ENCODE assay signal across 30 cellular contexts in the genomic region with DNA sequence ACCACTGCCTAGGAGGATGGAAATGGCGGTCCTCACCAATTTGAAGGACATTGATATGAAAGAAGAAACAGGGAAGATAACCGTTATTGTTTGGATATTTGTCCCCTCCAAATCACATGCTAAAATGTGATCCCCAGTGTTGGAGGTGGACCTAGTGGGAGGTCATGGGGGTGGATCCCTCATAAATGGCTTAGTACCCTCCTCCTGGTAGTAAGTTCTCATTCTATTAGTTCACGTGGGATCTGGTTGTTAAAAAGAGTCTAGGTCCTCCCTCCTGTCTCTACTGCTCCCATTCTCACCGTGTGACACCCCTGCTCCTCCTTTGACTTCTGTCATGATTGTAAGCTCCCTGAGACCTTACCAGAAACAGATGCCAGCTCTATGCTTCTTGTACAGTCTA. TPM values are rescaled to one million over a fixed set of nuclear protein-coding genes. Genes with fewer than 3 reads are reported as not detected.
DNase-seq lines count a peak whose midpoint lies in the region; ATAC-seq, FAIRE-seq and TF ChIP-seq lines count a peak whose summit lies in the region.
"Had no signal": no experiment of that assay in that cellular context is flagged by ENCODE, and none has a peak within 500 bp of the region (broad histone marks: within the 10 kb centered on the region; RNA-seq: fewer than 3 reads in every experiment).

No MANE protein-coding gene starts in this region.

- H3K4me3 ChIP-seq in HEK293 (ENCODE audit: low read depth, low read length) (no peak overlapping the region), K562 (no peak overlapping the region), small intestine (ENCODE audit: low read depth in 1 of 2, low read length in 2 of 2) (no peak overlapping the region)
- H3K4me3 ChIP-seq: BLaER1, GM12878 had no signal

- H3K9me3 Mint-ChIP-seq in stimulated activated effector memory CD8-positive, alpha-beta T cell treated with anti-CD3 and anti-CD28 coated beads, Interleukin-12 subunit alpha, Interleukin-12 subunit beta, amount 100 ng/mL, for 72 hours: peaks cover 12% of the 10 kb centered on the region

- no peaks in the 10 kb centered on the region for H4K20me1 ChIP-seq in K562 (replicated peaks; ENCODE audit: control insufficient read depth, insufficient read depth, low read length)
- H4K20me1 ChIP-seq: BLaER1 had no signal

- TF ChIP-seq CTCF in HEK293 (tag by site-specific recombination; IDR thresholded peaks at IDR 0.05) (no peak), VCaP (conservative IDR thresholded peaks at IDR 0.05) (no peak), K562 (IDR thresholded peaks at IDR 0.05 in 2 of 3, conservative IDR thresholded peaks at IDR 0.05 in 1 of 3; ENCODE audit: insufficient read depth in 2 of 3, low read depth in 1 of 3, low read length in 3 of 3) (no peak)

- no peak for TF ChIP-seq RAD21 in K562 (CRISPR knock-in tag; conservative IDR thresholded peaks at IDR 0.05 in 1 of 2, IDR thresholded peaks at IDR 0.05 in 1 of 2)

- FAIRE-seq in K562 (lab: Jason Lieb, UNC): no peak
- FAIRE-seq in small intestine (lab: Jason Lieb, UNC): no peak
- FAIRE-seq: A204.1, GM12878, GM12892, GM18507, GM19239 had no signal

- H3K27ac ChIP-seq in HEK293 (ENCODE audit: extremely low read depth, low read depth, low read length): no peak overlapping the region
- H3K27ac ChIP-seq in VCaP: peak overlapping the region; percentile 83
- no peak overlapping the region for H3K27ac ChIP-seq in K562 (ENCODE audit: extremely low read depth, low read depth, low read length)
- no peak overlapping the region for H3K27ac ChIP-seq in small intestine (ENCODE audit: low read depth in 1 of 2, low read length in 1 of 2)
- H3K27ac ChIP-seq: BLaER1 had no signal

- no peak for TF ChIP-seq POLR2A in K562 (conservative IDR thresholded peaks at IDR 0.05)

- H3K4me3 Mint-ChIP-seq in stimulated activated effector memory CD8-positive, alpha-beta T cell treated with anti-CD3 and anti-CD28 coated beads, Interleukin-12 subunit alpha, Interleukin-12 subunit beta, amount 100 ng/mL, for 72 hours: no peak overlapping the region
- H3K4me3 Mint-ChIP-seq: CD14-positive monocyte; CD4-positive, alpha-beta memory T cell; CD4-positive, CD25-positive, alpha-beta regulatory T cell; CD8-positive, alpha-beta memory T cell had no signal

- CTCF ChIA-PET in HEK293 (lab: Yijun Ruan, JAX): no interaction called here
- CTCF ChIA-PET in K562 (lab: Yijun Ruan, JAX; ENCODE audit: low intra/inter-chr PET ratio): no interaction called here

- no peak overlapping the region for H3K9ac ChIP-seq in K562 (ENCODE audit: insufficient read depth in 1 of 2, low read depth in 2 of 2, low read length in 2 of 2)
- H3K9ac ChIP-seq: BLaER1 had no signal

- H3K9me3 ChIP-seq in HEK293 (ENCODE audit: control insufficient read depth, insufficient read depth, low read depth, low read length): no peaks in the 10 kb centered on the region
- H3K9me3 ChIP-seq in K562 (replicated peaks; ENCODE audit: control insufficient read depth, insufficient read depth, low read depth, low read length): peaks cover 9% of the 10 kb centered on the region
- H3K9me3 ChIP-seq in small intestine (ENCODE audit: control insufficient read depth, low read depth): no peaks in the 10 kb centered on the region
- H3K9me3 ChIP-seq: BE2C, BLaER1 had no signal

- H3K27me3 ChIP-seq in K562 (ENCODE audit: control insufficient read depth in 2 of 2, insufficient read depth in 2 of 2, low read length in 2 of 2): no peaks in the 10 kb centered on the region
- H3K27me3 ChIP-seq in small intestine (ENCODE audit: control insufficient read depth in 2 of 2, insufficient read depth in 2 of 2, low read length in 2 of 2): no peaks in the 10 kb centered on the region
- H3K27me3 ChIP-seq: BE2C, BLaER1 had no signal

- no peak overlapping the region for H2AFZ ChIP-seq in K562 (ENCODE audit: low read depth, low read length)

- H3K4me1 Mint-ChIP-seq in stimulated activated effector memory CD8-positive, alpha-beta T cell treated with anti-CD3 and anti-CD28 coated beads, Interleukin-12 subunit alpha, Interleukin-12 subunit beta, amount 100 ng/mL, for 72 hours: peaks cover 30% of the 10 kb centered on the region

- H3K4me2 ChIP-seq in K562 (ENCODE audit: insufficient read depth, low read length): no peak overlapping the region
- H3K4me2 ChIP-seq: BLaER1 had no signal

- POLR2A ChIA-PET in HEK293 (lab: Yijun Ruan, JAX): interaction anchor here (0.9 kb wide), 1 partner anchor 30 kb away, joined by 3 read pairs; no protein-coding TSS in a partner anchor
- POLR2A ChIA-PET in K562 (lab: Yijun Ruan, JAX): interaction anchor here (0.8 to 1.0 kb wide), 2 partner anchors 10 to 16 kb away, joined by 3 to 4 read pairs; no protein-coding TSS in a partner anchor

- TF ChIP-seq EP300 in K562 (IDR thresholded peaks at IDR 0.05; ENCODE audit: low read length): no peak

- DNase-seq in K562 (ENCODE audit: extremely low read depth in 1 of 4, low spot score in 3 of 4): no peak
- DNase-seq in stimulated activated effector memory CD8-positive, alpha-beta T cell treated with anti-CD3 and anti-CD28 coated beads, Interleukin-12 subunit alpha, Interleukin-12 subunit beta, amount 100 ng/mL, for 72 hours (ENCODE audit: low spot score in 2 of 2): no peak
- no peak for DNase-seq in GM19238 (ENCODE audit: insufficient read length, low spot score)
- DNase-seq in small intestine: no peak
- no peak for DNase-seq in SIG-M5 treated with dmso at 0.1 percent for 504 hours (lab: John Stamatoyannopoulos, UW; ENCODE audit: unreplicated experiment)
- DNase-seq: 8988T; ACHN; BE2C; C1 segment of cervical spinal cord; CD4-positive, alpha-beta memory T cell; CD4-positive, CD25-positive, alpha-beta regulatory T cell; CD8-positive, alpha-beta memory T cell; COR-L47; DMS 273 treated with DMSO at 0.1 percent for 48 hours; DMS153; DMS53; DMS79; DND-41; EL; GDM1 had no signal

- ATAC-seq in K562: no peak
- no peak for ATAC-seq in stimulated activated effector memory CD8-positive, alpha-beta T cell treated with anti-CD3 and anti-CD28 coated beads, Interleukin-12 subunit alpha, Interleukin-12 subunit beta, amount 100 ng/mL, for 72 hours
- ATAC-seq in HG03039 (IDR thresholded peaks at IDR 0.05; ENCODE audit: unreplicated experiment): no peak
- ATAC-seq: GM12878 had no signal

- no peaks in the 10 kb centered on the region for H3K9me1 ChIP-seq in K562 (ENCODE audit: control insufficient read depth, insufficient read depth, low read length)

- BruUV-seq in K562 (replicated peaks; lab: Mats Ljungman, UMichigan): no TSS peak

- H3K79me2 ChIP-seq in K562 (ENCODE audit: control insufficient read depth, insufficient read depth, low read length): no peaks in the 10 kb centered on the region

- no peaks in the 10 kb centered on the region for H3K36me3 Mint-ChIP-seq in stimulated activated effector memory CD8-positive, alpha-beta T cell treated with anti-CD3 and anti-CD28 coated beads, Interleukin-12 subunit alpha, Interleukin-12 subunit beta, amount 100 ng/mL, for 72 hours
- H3K36me3 Mint-ChIP-seq: CD4-positive, CD25-positive, alpha-beta regulatory T cell had no signal

- intact Hi-C loops in K562 (cut with micrococcal nuclease): no loop called here

- H3K36me3 ChIP-seq in HEK293 (ENCODE audit: control insufficient read depth in 2 of 2, insufficient read depth in 1 of 2, low read length in 2 of 2) (no peaks in the 10 kb centered on the region), K562 (ENCODE audit: control insufficient read depth, insufficient read depth, low read length) (no peaks in the 10 kb centered on the region), small intestine (ENCODE audit: control insufficient read depth in 2 of 2, insufficient read depth in 2 of 2, low read length in 2 of 2) (no peaks in the 10 kb centered on the region)
- H3K36me3 ChIP-seq: BE2C, BLaER1 had no signal

- in situ Hi-C loops in K562 (cut with MboI): no loop called here

- H3K4me1 ChIP-seq in HEK293 (ENCODE audit: control insufficient read depth, insufficient read depth, low read length): no peaks in the 10 kb centered on the region
- peaks cover 0 to 3% of the 10 kb centered on the region in 2 experiments; a peak in 1 of 5 replicates for H3K4me1 ChIP-seq in K562 (replicated peaks in 1 of 2; ENCODE audit: control insufficient read depth in 2 of 2, insufficient read depth in 2 of 2, low read length in 2 of 2)
- H3K4me1 ChIP-seq in small intestine (ENCODE audit: control insufficient read depth in 2 of 2, insufficient read depth in 1 of 2, low read depth in 1 of 2, low read length in 1 of 2): no peaks in the 10 kb centered on the region
- H3K4me1 ChIP-seq: BE2C, BLaER1 had no signal

- WGBS in K562 (ENCODE audit: insufficient coverage, low coverage, missing lambda C conversion rate): 21% methylated on average over 4 of the region's 4 CpGs
- WGBS in small intestine, 3 donors: 87 to 96% (median 93%) methylated on average over 4 of the region's 4 CpGs

- H3K27ac Mint-ChIP-seq in stimulated activated effector memory CD8-positive, alpha-beta T cell treated with anti-CD3 and anti-CD28 coated beads, Interleukin-12 subunit alpha, Interleukin-12 subunit beta, amount 100 ng/mL, for 72 hours: peak overlapping the region; percentile 7
- H3K27ac Mint-ChIP-seq: CD4-positive, alpha-beta memory T cell; CD8-positive, alpha-beta memory T cell had no signal

RNA-seq across cellular contexts. Expression of a gene that starts 30.5 kb away (rescaled TPM):
- total RNA-seq in K562 (2011; cell fraction: chromatin; rRNA removed; ENCODE audit: low replicate concordance): 7.4 and 16.8 TPM in 2 replicates
- 17.1 and 29.2 TPM in 2 replicates for total RNA-seq in K562 (2011; cell fraction: nucleolus; rRNA removed)
- 11.0 and 14.4 TPM in 2 replicates for total RNA-seq in K562 (2011; cell fraction: nucleoplasm; rRNA removed)
- 23.4 and 25.4 TPM in 2 replicates for total RNA-seq in K562 (2014; rRNA removed)
- 4.3 and 4.8 TPM in 2 replicates for total RNA-seq in K562 (2014; rRNA removed; fragmentation: Illumina TruSeq; extraction: Trizol)
- 5.5 and 5.7 TPM in 2 replicates for total RNA-seq in K562 (2015; rRNA removed; fragmentation: Illumina TruSeq; extraction: Trizol)
- 26.7 and 33.1 TPM in 2 replicates for total RNA-seq in K562 (2021)
- 4.5 and 9.5 TPM in 2 replicates for polyA plus RNA-seq in K562 (2011; rRNA removed)
- 4.6 and 46.8 TPM in 2 replicates for polyA plus RNA-seq in K562 (2011; cell fraction: cytosol; rRNA removed)
- 3.1 and 13.4 TPM in 2 replicates for polyA plus RNA-seq in K562 (2011; cell fraction: nucleus; rRNA removed)
- 11.4 and 15.1 TPM in 2 replicates for polyA plus RNA-seq in K562 (2012)
- polyA plus RNA-seq in K562 (2014; fragmentation: Illumina TruSeq; extraction: Trizol): 4.2 and 4.7 TPM in 2 replicates
- polyA plus RNA-seq in K562 (2014; fragmentation: Nextera tagmentation; extraction: Ambion mirVana): 1 to 10 TPM; 1.1 to 1.9 TPM
- 16.2 and 21.5 TPM in 2 replicates for polyA plus RNA-seq in K562 (2014; rRNA removed)
- 1.9 and 7.4 TPM in 2 replicates for polyA minus RNA-seq in K562 (2011; rRNA and poly(A)+ RNA removed)
- 10.8 and 23.4 TPM in 2 replicates for polyA minus RNA-seq in K562 (2011; cell fraction: cytosol; rRNA and poly(A)+ RNA removed)
- 8.1 and 17.0 TPM in 2 replicates for polyA minus RNA-seq in K562 (2011; cell fraction: nucleus; rRNA and poly(A)+ RNA removed)
- 10 to 100 TPM in 1 of 3 donors, 1 to 10 TPM in 2; 4.9 to 11.9 (median 6.8) TPM for polyA plus RNA-seq in small intestine

RNA-seq across cellular contexts. Expression of a gene that starts 41.6 kb away (rescaled TPM):
- 28.7 and 34.6 TPM in 2 replicates for total RNA-seq in K562 (2011; cell fraction: chromatin; rRNA removed; ENCODE audit: low replicate concordance)
- 24.3 and 27.2 TPM in 2 replicates for total RNA-seq in K562 (2011; cell fraction: nucleolus; rRNA removed)
- 38.3 and 58.0 TPM in 2 replicates for total RNA-seq in K562 (2011; cell fraction: nucleoplasm; rRNA removed)
- 22.8 and 26.5 TPM in 2 replicates for total RNA-seq in K562 (2014; rRNA removed)
- 28.2 and 31.4 TPM in 2 replicates for total RNA-seq in K562 (2014; rRNA removed; fragmentation: Illumina TruSeq; extraction: Trizol)
- 38.2 and 39.7 TPM in 2 replicates for total RNA-seq in K562 (2015; rRNA removed; fragmentation: Illumina TruSeq; extraction: Trizol)
- 23.9 and 24.1 TPM in 2 replicates for total RNA-seq in K562 (2021)
- 11.5 and 20.0 TPM in 2 replicates for polyA plus RNA-seq in K562 (2011; rRNA removed)
- 9.6 TPM in 2 replicates for polyA plus RNA-seq in K562 (2011; cell fraction: cytosol; rRNA removed)
- 11.6 and 12.9 TPM in 2 replicates for polyA plus RNA-seq in K562 (2011; cell fraction: nucleus; rRNA removed)
- 22.1 and 28.2 TPM in 2 replicates for polyA plus RNA-seq in K562 (2012)
- polyA plus RNA-seq in K562 (2014; fragmentation: Illumina TruSeq; extraction: Trizol): 27.0 and 29.7 TPM in 2 replicates
- polyA plus RNA-seq in K562 (2014; fragmentation: Nextera tagmentation; extraction: Ambion mirVana): 10 to 100 TPM; 11.3 to 17.0 TPM
- polyA plus RNA-seq in K562 (2014; rRNA removed): 18.9 and 20.7 TPM in 2 replicates
- polyA minus RNA-seq in K562 (2011; rRNA and poly(A)+ RNA removed): 15.6 and 22.3 TPM in 2 replicates
- polyA minus RNA-seq in K562 (2011; cell fraction: cytosol; rRNA and poly(A)+ RNA removed): 12.6 and 14.6 TPM in 2 replicates
- polyA minus RNA-seq in K562 (2011; cell fraction: nucleus; rRNA and poly(A)+ RNA removed): 10.2 and 15.2 TPM in 2 replicates
- 10 to 100 TPM in 1 of 3 donors, 1 to 10 TPM in 2; 4.7 to 20.7 (median 6.5) TPM for polyA plus RNA-seq in small intestine
